In genomic region chr13:100646030-100646673, GRCh38 we compare ENCODE assay signal across 9 cellular contexts. TPM values are rescaled to one million over a fixed set of nuclear protein-coding genes. Genes with fewer than 3 reads are reported as not detected.
A peak's percentile ranks its signal among the peaks of the same experiment; 100 is the strongest.
DNase-seq lines count a peak whose midpoint lies in the region; ATAC-seq and TF ChIP-seq lines count a peak whose summit lies in the region.
"Had no signal": no experiment of that assay in that cellular context is flagged by ENCODE, and none has a peak within 500 bp of the region (broad histone marks: within the 10 kb centered on the region; RNA-seq: fewer than 3 reads in every experiment).

No MANE protein-coding gene starts in this region.

- no peak overlapping the region for H3K4me2 ChIP-seq in OCI-LY1 (ENCODE audit: low read length)

- intact Hi-C loops in spleen (cut with DNase I; ENCODE audit: low total_unique reads) = no loop called here

- peak; percentile 67 to 84 (median 77) for DNase-seq in NCI-H1417 (lab: John Stamatoyannopoulos, UW)
- DNase-seq in NCI-H1417 treated with DMSO at 0.1 percent for 48 hours (lab: John Stamatoyannopoulos, UW) = no peak
- DNase-seq in foreskin keratinocyte = peak; percentile 10 to 15
- no peak for DNase-seq in spleen

- H3K4me3 ChIP-seq in OCI-LY1 (ENCODE audit: low read depth, low read length, poor library complexity, severe bottlenecking) (no peak overlapping the region), spleen (no peak overlapping the region)
- H3K4me3 ChIP-seq: BLaER1 treated with 17β-estradiol and CSF1 and Interleukin-3, amounts not matched to agents 10 nM and 100 nM had no signal

- H3K9me2 ChIP-seq in OCI-LY1 (ENCODE audit: low read depth, low read length) = no peaks in the 10 kb centered on the region

- H2AFZ ChIP-seq in OCI-LY1 (ENCODE audit: low read length) = no peak overlapping the region

- H3F3A ChIP-seq in OCI-LY1 (ENCODE audit: insufficient read depth, low read length) = no peaks in the 10 kb centered on the region

- H3K36me3 ChIP-seq in OCI-LY1 (ENCODE audit: insufficient read depth, low read length) = peaks cover 33% of the 10 kb centered on the region; the same call in 1 of the 2 replicates
- H3K36me3 ChIP-seq in spleen = peaks cover 0 to 38% (median 17%) of the 10 kb centered on the region in 6 donors

- H3K27ac ChIP-seq in OCI-LY1 (ENCODE audit: low read depth, low read length, poor library complexity, severe bottlenecking) = no peak overlapping the region
- H3K27ac ChIP-seq in foreskin keratinocyte = no peak overlapping the region
- no peak overlapping the region for H3K27ac ChIP-seq in spleen
- H3K27ac ChIP-seq: BLaER1 treated with 17β-estradiol and CSF1 and Interleukin-3, amounts not matched to agents 10 nM and 100 nM had no signal

- peak; percentile 75 for ATAC-seq in foreskin keratinocyte
- ATAC-seq in HG03460 (IDR thresholded peaks at IDR 0.05; ENCODE audit: unreplicated experiment) = no peak
- no peak for ATAC-seq in HG02852 (IDR thresholded peaks at IDR 0.05; ENCODE audit: unreplicated experiment)
- no peak for ATAC-seq in HG02938 (IDR thresholded peaks at IDR 0.05; ENCODE audit: unreplicated experiment)

- peak; percentile 41; the same call in 1 of the 2 replicates for TF ChIP-seq CTCF in OCI-LY1 (IDR thresholded peaks at IDR 0.05; ENCODE audit: low read length)
- peak; percentile 61 for TF ChIP-seq CTCF in foreskin keratinocyte (conservative IDR thresholded peaks at IDR 0.05)
- TF ChIP-seq CTCF in spleen (IDR thresholded peaks at IDR 0.05 in 8 of 11, conservative IDR thresholded peaks at IDR 0.05 in 3 of 11) = peak in 6 of 11 experiments; percentile 8 to 56 (median 26)

- no peaks in the 10 kb centered on the region for H4K20me1 ChIP-seq in OCI-LY1 (ENCODE audit: insufficient read depth, low read length)
- H4K20me1 ChIP-seq: BLaER1 treated with 17β-estradiol and CSF1 and Interleukin-3, amounts not matched to agents 10 nM and 100 nM had no signal

- no peaks in the 10 kb centered on the region for H3K27me3 ChIP-seq in OCI-LY1 (ENCODE audit: insufficient read depth, low read length)
- H3K27me3 ChIP-seq in foreskin keratinocyte = no peaks in the 10 kb centered on the region
- no peaks in the 10 kb centered on the region for H3K27me3 ChIP-seq in spleen (replicated peaks in 1 of 7)
- H3K27me3 ChIP-seq: BLaER1 treated with 17β-estradiol and CSF1 and Interleukin-3, amounts not matched to agents 10 nM and 100 nM had no signal

- H3K4me1 ChIP-seq in OCI-LY1 (ENCODE audit: insufficient read depth, low read length, severe bottlenecking) (no peaks in the 10 kb centered on the region), foreskin keratinocyte (no peaks in the 10 kb centered on the region), spleen (no peaks in the 10 kb centered on the region)

- no peak for TF ChIP-seq POLR2A in spleen (IDR thresholded peaks at IDR 0.05)

- WGBS in spleen, 5 donors = 75 to 92% (median 89%) methylated on average over 10 to 12 of the region's 12 CpGs

- H3K79me2 ChIP-seq in OCI-LY1 (ENCODE audit: insufficient read depth, low read length) = no peaks in the 10 kb centered on the region

- H3K9ac ChIP-seq in OCI-LY1 (ENCODE audit: low read length) = no peak overlapping the region
- H3K9ac ChIP-seq: BLaER1 treated with 17β-estradiol and CSF1 and Interleukin-3, amounts not matched to agents 10 nM and 100 nM had no signal

- H3K9me3 ChIP-seq in OCI-LY1 (ENCODE audit: low read length) = no peaks in the 10 kb centered on the region
- no peaks in the 10 kb centered on the region for H3K9me3 ChIP-seq in spleen
- H3K9me3 ChIP-seq: BLaER1 treated with 17β-estradiol and CSF1 and Interleukin-3, amounts not matched to agents 10 nM and 100 nM had no signal

RNA-seq across cellular contexts. Expression of gene TMTC4, which starts 28.4 kb away (rescaled TPM):
- total RNA-seq in foreskin keratinocyte = 10.6 and 10.7 TPM in 2 replicates
- 2.9 and 3.6 TPM in 2 replicates for polyA plus RNA-seq in foreskin keratinocyte
- total RNA-seq in spleen = 10 to 100 TPM in 5 of 7 donors, 1 to 10 TPM in 2; 8.9 to 17.7 (median 14.8) TPM
- polyA plus RNA-seq in spleen = 1 to 10 TPM; 3.7 to 6.9 (median 4.1) TPM

RNA-seq across cellular contexts. Expression of gene GGACT, which starts 57.6 kb away (rescaled TPM):
- total RNA-seq in foreskin keratinocyte (7.3 and 9.3 TPM in 2 replicates), spleen (10 to 100 TPM in 1 of 7 donors, 1 to 10 TPM in 6; 2.5 to 19.7 (median 5.9) TPM)
- polyA plus RNA-seq in foreskin keratinocyte (6.4 and 8.4 TPM in 2 replicates), spleen (1 to 10 TPM; 1.9 to 2.9 (median 2.7) TPM)

Comparison
In these comparisons a context has a peak if more than half of its experiments do, and no peak if none do; other contexts are left out.
1. DNase-seq: peak in NCI-H1417 (3 of 3) and foreskin keratinocyte (2 of 2); none in NCI-H1417 treated with DMSO at 0.1 percent for 48 hours (single experiment) and spleen (single experiment).
2. Peak in every context shown above with its lines, with median percentiles within 50 percentile points of each other: CTCF ChIP-seq.